In the genomic region with DNA sequence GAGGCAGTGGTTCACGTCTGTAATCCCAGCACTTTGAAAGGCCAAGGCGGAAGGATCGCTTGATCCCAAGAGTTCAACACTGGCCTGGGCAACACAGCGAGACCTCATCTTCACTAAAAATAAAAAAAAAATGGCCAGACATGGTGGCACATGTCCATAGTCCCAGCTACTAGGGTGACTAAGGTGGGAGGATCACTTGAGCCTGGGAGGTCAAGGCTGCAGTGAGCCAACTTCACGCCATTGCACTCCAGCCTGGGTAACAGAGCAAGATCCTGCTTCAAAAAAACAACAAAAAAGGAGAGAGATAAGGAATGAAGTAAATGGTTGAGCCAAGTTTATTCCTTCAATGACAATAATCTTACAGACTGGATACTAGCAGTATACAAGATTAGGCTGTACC, we compare ENCODE assay signal across 27 cellular contexts.
"Had no signal": no experiment of that assay in that cellular context is flagged by ENCODE, and none has a peak within 500 bp of the region (broad histone marks: within the 10 kb centered on the region; RNA-seq: fewer than 3 reads in every experiment).

No MANE protein-coding gene starts in this region.

- H3K4me3 ChIP-seq: left lung, lung, mucosa of descending colon, ovary, sigmoid colon, smooth muscle cell, tibial nerve, uterus had no signal

- FAIRE-seq: islet of Langerhans, kidney had no signal

- H3K9me3 ChIP-seq: left lung, mucosa of descending colon, ovary, sigmoid colon, tibial nerve, uterus had no signal

- H3K27ac Mint-ChIP-seq: immature natural killer cell; naive thymus-derived CD4-positive, alpha-beta T cell; natural killer cell treated with Interleukin-12 subunit alpha and Interleukin-12 subunit beta and Interleukin-15 and Interleukin-18, amount 100 ng/mL, for 72 hours; stimulated activated memory B cell treated with anti-CD40 and anti-IgM and Interleukin-4, amounts not matched to agents 10 μg/mL and 1 μg/mL and 100 μg/mL, for 72 hours; stimulated activated naive CD8-positive, alpha-beta T cell treated with anti-CD3 and anti-CD28 coated beads, Interleukin-15, amount 100 ng/mL, for 72 hours; type B pancreatic cell had no signal

- H3K4me1 ChIP-seq: left lung, sigmoid colon, uterus had no signal

- H3K27me3 Mint-ChIP-seq: stimulated activated naive CD8-positive, alpha-beta T cell treated with anti-CD3 and anti-CD28 coated beads, Interleukin-15, amount 100 ng/mL, for 72 hours; type B pancreatic cell had no signal

- H3K4me3 Mint-ChIP-seq: immature natural killer cell; naive thymus-derived CD4-positive, alpha-beta T cell; natural killer cell treated with Interleukin-12 subunit alpha and Interleukin-12 subunit beta and Interleukin-15 and Interleukin-18, amount 100 ng/mL, for 72 hours; stimulated activated memory B cell treated with anti-CD40 and anti-IgM and Interleukin-4, amounts not matched to agents 10 μg/mL and 1 μg/mL and 100 μg/mL, for 72 hours; stimulated activated naive CD8-positive, alpha-beta T cell treated with anti-CD3 and anti-CD28 coated beads, Interleukin-15, amount 100 ng/mL, for 72 hours; type B pancreatic cell had no signal

- H3K4me1 Mint-ChIP-seq: immature natural killer cell; naive thymus-derived CD4-positive, alpha-beta T cell; stimulated activated memory B cell treated with anti-CD40 and anti-IgM and Interleukin-4, amounts not matched to agents 10 μg/mL and 1 μg/mL and 100 μg/mL, for 72 hours; stimulated activated naive CD8-positive, alpha-beta T cell treated with anti-CD3 and anti-CD28 coated beads, Interleukin-15, amount 100 ng/mL, for 72 hours had no signal

- H3K27me3 ChIP-seq: left lung, ovary, sigmoid colon, tibial nerve, uterus had no signal

- H3K4me2 ChIP-seq: smooth muscle cell had no signal

- H3K9me3 Mint-ChIP-seq: stimulated activated naive CD8-positive, alpha-beta T cell treated with anti-CD3 and anti-CD28 coated beads, Interleukin-15, amount 100 ng/mL, for 72 hours had no signal

- DNase-seq: hypothalamus; immature natural killer cell; kidney; left colon; left lung; midbrain; mucosa of descending colon; naive thymus-derived CD4-positive, alpha-beta T cell; ovary; retina; right cardiac atrium; sigmoid colon; stimulated activated CD4-positive, alpha-beta T cell treated with anti-CD3 and anti-CD28 coated beads, Interleukin-1b, Interleukin-23, amount 100 ng/mL, for 48 hours; stimulated activated CD4-positive, alpha-beta T cell treated with anti-CD3 and anti-CD28 coated beads, Interleukin-2, amount 100 ng/mL, for 48 hours; stimulated activated CD4-positive, alpha-beta T cell treated with anti-CD3 and anti-CD28 coated beads, Interleukin-4, amount 100 ng/mL, for 4 hours; stimulated activated CD8-positive, alpha-beta memory T cell treated with anti-CD3 and anti-CD28 coated beads, Interleukin-4, amount 100 ng/mL, for 48 hours; stimulated activated naive CD4-positive, alpha-beta T cell treated with Interleukin-2 at 50 U/mL for 16 hours; stimulated activated naive CD8-positive, alpha-beta T cell treated with anti-CD3 and anti-CD28 coated beads, Interleukin-15, amount 100 ng/mL, for 72 hours; substantia nigra; uterus had no signal

- ATAC-seq: left lung; naive thymus-derived CD4-positive, alpha-beta T cell; natural killer cell treated with Interleukin-12 subunit alpha and Interleukin-12 subunit beta and Interleukin-15 and Interleukin-18, amount 100 ng/mL, for 72 hours; right cardiac atrium; stimulated activated memory B cell treated with anti-CD40 and anti-IgM and Interleukin-4, amounts not matched to agents 10 μg/mL and 1 μg/mL and 100 μg/mL, for 72 hours; stimulated activated naive CD8-positive, alpha-beta T cell treated with anti-CD3 and anti-CD28 coated beads, Interleukin-15, amount 100 ng/mL, for 72 hours had no signal

- H3K27ac ChIP-seq: left lung, ovary, sigmoid colon, tibial nerve, uterus had no signal

- H3K36me3 Mint-ChIP-seq: naive thymus-derived CD4-positive, alpha-beta T cell; natural killer cell treated with Interleukin-12 subunit alpha and Interleukin-12 subunit beta and Interleukin-15 and Interleukin-18, amount 100 ng/mL, for 72 hours; stimulated activated memory B cell treated with anti-CD40 and anti-IgM and Interleukin-4, amounts not matched to agents 10 μg/mL and 1 μg/mL and 100 μg/mL, for 72 hours had no signal

- H3K36me3 ChIP-seq: left lung, ovary, sigmoid colon, uterus had no signal
